In genomic region chr20:9103955-9104354, GRCh38 we compare ENCODE assay signal across 1 cellular context.
TF ChIP-seq lines count a peak whose summit lies in the region.

No MANE protein-coding gene starts in this region.

TF ChIP-seq in A549, 52 proteins besides CTCF, POLR2A, EP300 and RAD21 (continued from another document):
- TF ChIP-seq PBX3 (IDR thresholded peaks at IDR 0.05) = no peak
- TF ChIP-seq HES2 (IDR thresholded peaks at IDR 0.05) = no peak
- TF ChIP-seq CBX8 (IDR thresholded peaks at IDR 0.05) = no peak
- TF ChIP-seq SMC3 (IDR thresholded peaks at IDR 0.05) = no peak
TF ChIP-seq in A549: peak in this region for 0.
